8 cellular contexts compared by ENCODE assay signal in genomic region chr7:123552134-123552533, GRCh38. TPM values are rescaled to one million over a fixed set of nuclear protein-coding genes. Genes with fewer than 3 reads are reported as not detected.
"Had no signal": no experiment of that assay in that cellular context is flagged by ENCODE, and none has a peak within 500 bp of the region (broad histone marks: within the 10 kb centered on the region; RNA-seq: fewer than 3 reads in every experiment).

No MANE protein-coding gene starts in this region.

RNA-seq across cellular contexts. Expression of gene IQUB, which starts 17.7 kb away (rescaled TPM):
- total RNA-seq: Peyer's patch had no signal

RNA-seq across cellular contexts. Expression of gene ASB15, which starts 49.5 kb away (rescaled TPM):
- total RNA-seq: OCI-LY7, PC-3, PC-9, Peyer's patch, SJCRH30, SK-MEL-5, T-cell had no signal
- polyA plus RNA-seq: SK-N-SH had no signal
